Comparison of ENCODE assay signal across 7 cellular contexts in the genomic region with DNA sequence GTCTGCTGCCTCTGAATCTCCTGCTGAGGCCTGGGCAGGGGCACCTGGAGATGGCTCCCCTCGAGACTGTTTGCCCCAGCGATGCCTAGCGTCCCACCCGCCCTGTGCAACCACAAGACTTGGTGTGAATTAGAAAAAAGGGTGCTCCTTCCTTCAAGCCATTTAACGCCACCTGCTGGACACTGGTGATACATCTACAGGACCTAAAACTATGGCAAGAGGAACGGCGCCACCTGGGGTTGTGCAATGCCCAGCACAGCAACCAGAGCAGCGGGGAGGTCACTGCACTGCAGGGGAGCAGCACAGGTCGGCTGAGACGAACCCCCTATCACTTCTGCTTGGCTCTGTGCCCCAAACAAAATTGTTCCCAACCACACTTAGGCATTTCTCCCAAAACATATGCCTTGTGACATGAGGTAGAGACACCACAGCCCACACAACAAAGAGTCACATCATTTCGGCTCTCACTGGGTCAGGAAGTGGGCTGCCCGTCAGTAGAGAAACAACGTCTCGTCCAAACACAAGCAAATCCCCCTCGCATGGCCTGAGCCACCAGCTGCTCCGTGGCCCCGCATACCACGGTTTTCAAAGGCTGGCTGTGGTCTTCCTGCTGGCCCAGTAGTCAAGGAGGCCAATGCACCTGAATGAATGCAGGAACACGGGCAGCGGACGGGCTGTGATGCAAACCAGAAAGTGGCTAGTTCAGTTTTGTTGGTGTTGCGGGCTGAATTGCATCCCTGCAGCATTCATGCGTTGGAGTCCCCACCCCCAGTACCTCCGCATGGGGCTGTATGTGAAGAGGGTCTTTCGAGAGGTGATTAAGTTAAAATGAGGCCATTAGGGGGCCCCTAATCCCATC.
DNase-seq lines count a peak whose midpoint lies in the region; ATAC-seq and TF ChIP-seq lines count a peak whose summit lies in the region.

No MANE protein-coding gene starts in this region.

- no peak overlapping the region for H3K27ac ChIP-seq in RWPE1

- DNase-seq in GM12864 (ENCODE audit: low read depth) = peak; percentile 34
- peak; percentile 83 for DNase-seq in MV-4-11 (lab: John Stamatoyannopoulos, UW)
- peak; percentile 57 for DNase-seq in RWPE1 (ENCODE audit: low spot score)
- DNase-seq in T47D (ENCODE audit: low read depth in 1 of 2, low spot score in 1 of 2) = peak; percentile 68 to 92
- peak; percentile 91 for DNase-seq in left kidney (ENCODE audit: low read depth, low spot score)
- peak; percentile 44 to 46 for DNase-seq in stimulated activated CD8-positive, alpha-beta memory T cell treated with anti-CD3 and anti-CD28 coated beads, Interleukin-15, amount 100 ng/mL, for 48 hours (ENCODE audit: low read depth in 2 of 2)

- H3K4me3 ChIP-seq in GM12864 (ENCODE audit: low read depth, low read length) = no peak overlapping the region

- ATAC-seq in GM21423 (IDR thresholded peaks at IDR 0.05; ENCODE audit: unreplicated experiment) = no peak

- in situ Hi-C loops in T47D (cut with HindIII; ENCODE audit: low pct_unique_long_range_greater_than_20kb, low sequenced_read_pairs) = no loop called here

- TF ChIP-seq CTCF in GM12864 (IDR thresholded peaks at IDR 0.05; ENCODE audit: low read depth, low read length, missing control alignments) (peak; percentile 81), RWPE1 (conservative IDR thresholded peaks at IDR 0.05; ENCODE audit: low read depth) (peak; percentile 72)

- POLR2A ChIA-PET in RWPE1 (lab: Yijun Ruan, JAX; ENCODE audit: low non-redundant PET) = no interaction called here

- CTCF ChIA-PET in RWPE1 (lab: Yijun Ruan, JAX) = interaction anchor here (0.7 kb wide), 5 partner anchors 44 to 596 kb away, joined by 3 to 5 read pairs (median 4); no protein-coding TSS in a partner anchor

Comparison
In these comparisons a context has a peak if more than half of its experiments do, and no peak if none do; other contexts are left out.
1. DNase-seq: peak in every context shown above with its lines; median percentile 91 in left kidney; 83 in MV-4-11; 80 in T47D; 57 in RWPE1; 45 in stimulated activated CD8-positive, alpha-beta memory T cell treated with anti-CD3 and anti-CD28 coated beads, Interleukin-15, amount 100 ng/mL, for 48 hours; 34 in GM12864.